Comparison of ENCODE assay signal across 8 cellular contexts in the genomic region with DNA sequence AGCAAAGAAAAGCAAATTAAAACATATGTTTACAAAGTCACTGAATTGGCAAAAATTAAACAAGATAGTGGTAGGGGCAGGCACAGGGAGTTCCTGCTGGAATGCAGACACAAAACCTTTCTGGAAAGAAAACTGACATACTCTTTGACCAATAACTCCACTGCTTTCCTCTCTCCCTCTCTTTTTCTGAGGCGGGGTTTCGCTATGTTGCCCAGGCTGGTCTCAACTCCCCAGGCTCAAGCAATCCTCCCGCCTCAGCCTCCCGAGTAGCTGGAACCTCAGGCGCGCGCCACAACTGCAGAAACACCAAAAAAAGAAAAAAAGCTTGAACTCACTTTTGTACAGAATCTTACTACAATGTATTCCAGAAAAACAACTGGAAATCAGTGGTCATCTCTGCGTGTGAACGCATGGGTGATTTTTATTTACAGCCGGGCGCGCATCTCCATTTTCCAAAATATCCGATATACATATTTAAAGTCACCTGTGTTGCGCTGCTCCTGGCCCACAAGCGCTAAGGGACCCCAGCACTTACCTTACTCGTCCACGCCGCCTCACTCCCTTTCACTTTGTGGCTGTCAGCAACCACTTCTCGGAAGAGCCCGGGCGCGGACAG. TPM values are rescaled to one million over a fixed set of nuclear protein-coding genes. Genes with fewer than 3 reads are reported as not detected.
DNase-seq lines count a peak whose midpoint lies in the region; ATAC-seq and TF ChIP-seq lines count a peak whose summit lies in the region.

No MANE protein-coding gene starts in this region.

- no peaks in the 10 kb centered on the region for H3F3A ChIP-seq in DOHH2 (ENCODE audit: control insufficient read depth, insufficient read depth)

- H3K9me3 Mint-ChIP-seq in activated naive CD8-positive, alpha-beta T cell treated with anti-CD3 and anti-CD28 coated beads for 36 hours, result no peaks in the 10 kb centered on the region

- H3K4me1 ChIP-seq in DOHH2 (ENCODE audit: control insufficient read depth, low read length), result peaks cover 20% of the 10 kb centered on the region
- peaks cover 47% of the 10 kb centered on the region for H3K4me1 ChIP-seq in left ventricle myocardium inferior

- DNase-seq in activated naive CD8-positive, alpha-beta T cell treated with anti-CD3 and anti-CD28 coated beads for 36 hours, result no peak
- DNase-seq in left ventricle myocardium inferior (no peak), pulmonary artery endothelial cell (ENCODE audit: low read depth, low spot score) (peak; percentile 7), NCI-H1930 (lab: John Stamatoyannopoulos, UW) (no peak)

- H3K36me3 ChIP-seq in DOHH2 (ENCODE audit: control insufficient read depth, low read length), result peaks cover 47% of the 10 kb centered on the region
- H3K36me3 ChIP-seq in left ventricle myocardium inferior, result peaks cover 47% of the 10 kb centered on the region

- peak overlapping the region; percentile 86 for H3K4me2 ChIP-seq in DOHH2 (ENCODE audit: low read length)

- no peaks in the 10 kb centered on the region for H3K27me3 Mint-ChIP-seq in activated naive CD8-positive, alpha-beta T cell treated with anti-CD3 and anti-CD28 coated beads for 36 hours

- ATAC-seq in HG03108 (IDR thresholded peaks at IDR 0.05; ENCODE audit: unreplicated experiment) (no peak), HG02623 (IDR thresholded peaks at IDR 0.05; ENCODE audit: unreplicated experiment) (no peak)

- H3K4me3 ChIP-seq in DOHH2 (ENCODE audit: low read length) (peak overlapping the region; percentile 80), left ventricle myocardium inferior (peak overlapping the region; percentile 85)

- H3K36me3 Mint-ChIP-seq in activated naive CD8-positive, alpha-beta T cell treated with anti-CD3 and anti-CD28 coated beads for 36 hours, result peaks cover 29% of the 10 kb centered on the region

- no peaks in the 10 kb centered on the region for H3K9me2 ChIP-seq in DOHH2 (replicated peaks; ENCODE audit: control insufficient read depth, low read length)

- H3K27me3 ChIP-seq in DOHH2 (ENCODE audit: control insufficient read depth, low read length) (no peaks in the 10 kb centered on the region), left ventricle myocardium inferior (ENCODE audit: low read depth) (no peaks in the 10 kb centered on the region)

- H3K27ac Mint-ChIP-seq in activated naive CD8-positive, alpha-beta T cell treated with anti-CD3 and anti-CD28 coated beads for 36 hours, result peak overlapping the region; percentile 97

- H4K20me1 ChIP-seq in DOHH2 (ENCODE audit: control insufficient read depth, insufficient read depth, low read depth, low read length), result 0 out of 2 replicates have a peak, but pooled peaks cover 4% of the 10 kb centered on the region

- no peak for TF ChIP-seq RAD21 in Ishikawa (IDR thresholded peaks at IDR 0.05; ENCODE audit: low read depth)

- H3K9me3 ChIP-seq in DOHH2 (ENCODE audit: control insufficient read depth, insufficient read depth, low read length) (no peaks in the 10 kb centered on the region), left ventricle myocardium inferior (replicated peaks) (no peaks in the 10 kb centered on the region)

- intact Hi-C loops in left ventricle myocardium inferior (cut with micrococcal nuclease), result no loop called here

- H3K27ac ChIP-seq in DOHH2 (ENCODE audit: low read depth, low read length), result peak overlapping the region; percentile 11; the same call in 1 of the 2 replicates
- H3K27ac ChIP-seq in left ventricle myocardium inferior (replicated peaks), result peak overlapping the region; percentile 91

- peaks cover 56% of the 10 kb centered on the region for H3K79me2 ChIP-seq in DOHH2 (ENCODE audit: control insufficient read depth, low read length)

- 0 out of 2 replicates have a peak, but pooled peaks have one; percentile 4 for TF ChIP-seq EP300 in Ishikawa (IDR thresholded peaks at IDR 0.05; ENCODE audit: borderline replicate concordance)

- peak overlapping the region; percentile 99 for H3K4me3 Mint-ChIP-seq in activated naive CD8-positive, alpha-beta T cell treated with anti-CD3 and anti-CD28 coated beads for 36 hours

- TF ChIP-seq CTCF in DOHH2 (IDR thresholded peaks at IDR 0.05; ENCODE audit: low read depth, low read length, poor library complexity, severe bottlenecking) (no peak), left ventricle myocardium inferior (IDR thresholded peaks at IDR 0.05; ENCODE audit: borderline replicate concordance) (no peak)

- H3K4me1 Mint-ChIP-seq in activated naive CD8-positive, alpha-beta T cell treated with anti-CD3 and anti-CD28 coated beads for 36 hours, result peaks cover 36% of the 10 kb centered on the region

TF ChIP-seq in Ishikawa, 13 proteins besides CTCF, POLR2A, EP300 and RAD21:
- TF ChIP-seq NFIC (IDR thresholded peaks at IDR 0.05), result no peak
- TF ChIP-seq CREB1 (IDR thresholded peaks at IDR 0.05; ENCODE audit: low read depth), result no peak
- no peak for TF ChIP-seq FOXM1 (IDR thresholded peaks at IDR 0.05; ENCODE audit: borderline replicate concordance, low read depth)
- TF ChIP-seq YY1 (IDR thresholded peaks at IDR 0.05; ENCODE audit: low read depth), result no peak
- TF ChIP-seq, protein P1, sequence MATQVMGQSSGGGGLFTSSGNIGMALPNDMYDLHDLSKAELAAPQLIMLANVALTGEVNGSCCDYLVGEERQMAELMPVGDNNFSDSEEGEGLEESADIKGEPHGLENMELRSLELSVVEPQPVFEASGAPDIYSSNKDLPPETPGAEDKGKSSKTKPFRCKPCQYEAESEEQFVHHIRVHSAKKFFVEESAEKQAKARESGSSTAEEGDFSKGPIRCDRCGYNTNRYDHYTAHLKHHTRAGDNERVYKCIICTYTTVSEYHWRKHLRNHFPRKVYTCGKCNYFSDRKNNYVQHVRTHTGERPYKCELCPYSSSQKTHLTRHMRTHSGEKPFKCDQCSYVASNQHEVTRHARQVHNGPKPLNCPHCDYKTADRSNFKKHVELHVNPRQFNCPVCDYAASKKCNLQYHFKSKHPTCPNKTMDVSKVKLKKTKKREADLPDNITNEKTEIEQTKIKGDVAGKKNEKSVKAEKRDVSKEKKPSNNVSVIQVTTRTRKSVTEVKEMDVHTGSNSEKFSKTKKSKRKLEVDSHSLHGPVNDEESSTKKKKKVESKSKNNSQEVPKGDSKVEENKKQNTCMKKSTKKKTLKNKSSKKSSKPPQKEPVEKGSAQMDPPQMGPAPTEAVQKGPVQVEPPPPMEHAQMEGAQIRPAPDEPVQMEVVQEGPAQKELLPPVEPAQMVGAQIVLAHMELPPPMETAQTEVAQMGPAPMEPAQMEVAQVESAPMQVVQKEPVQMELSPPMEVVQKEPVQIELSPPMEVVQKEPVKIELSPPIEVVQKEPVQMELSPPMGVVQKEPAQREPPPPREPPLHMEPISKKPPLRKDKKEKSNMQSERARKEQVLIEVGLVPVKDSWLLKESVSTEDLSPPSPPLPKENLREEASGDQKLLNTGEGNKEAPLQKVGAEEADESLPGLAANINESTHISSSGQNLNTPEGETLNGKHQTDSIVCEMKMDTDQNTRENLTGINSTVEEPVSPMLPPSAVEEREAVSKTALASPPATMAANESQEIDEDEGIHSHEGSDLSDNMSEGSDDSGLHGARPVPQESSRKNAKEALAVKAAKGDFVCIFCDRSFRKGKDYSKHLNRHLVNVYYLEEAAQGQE (IDR thresholded peaks at IDR 0.05; ENCODE audit: low read depth), result no peak
- TF ChIP-seq ZBTB7A (IDR thresholded peaks at IDR 0.05; ENCODE audit: low read depth), result no peak
- TF ChIP-seq EGR1 (IDR thresholded peaks at IDR 0.05), result no peak

RNA-seq across cellular contexts. Expression of a gene that starts 0.5 kb away (rescaled TPM):
- 10 to 100 TPM; 26.7 to 31.1 TPM for total RNA-seq in activated naive CD8-positive, alpha-beta T cell treated with anti-CD3 and anti-CD28 coated beads for 36 hours
- total RNA-seq in left ventricle myocardium inferior (6.7 TPM), pulmonary artery endothelial cell (4.0 and 9.1 TPM in 2 replicates)

RNA-seq across cellular contexts. Expression of a gene that starts 0.7 kb away (rescaled TPM):
- 10 to 100 TPM; 80.5 to 85.1 TPM for total RNA-seq in activated naive CD8-positive, alpha-beta T cell treated with anti-CD3 and anti-CD28 coated beads for 36 hours
- total RNA-seq in left ventricle myocardium inferior, result 38.7 TPM
- 96.2 and 125 TPM in 2 replicates for total RNA-seq in pulmonary artery endothelial cell

RNA-seq across cellular contexts. Expression of a gene that starts 29.9 kb away (rescaled TPM):
- not detected for total RNA-seq in activated naive CD8-positive, alpha-beta T cell treated with anti-CD3 and anti-CD28 coated beads for 36 hours
- total RNA-seq in left ventricle myocardium inferior (67.8 TPM), pulmonary artery endothelial cell (not detected in 2 replicates)

RNA-seq across cellular contexts. Expression of a gene that starts 38.6 kb away (rescaled TPM):
- not detected for total RNA-seq in activated naive CD8-positive, alpha-beta T cell treated with anti-CD3 and anti-CD28 coated beads for 36 hours
- total RNA-seq in left ventricle myocardium inferior (1.6 TPM), pulmonary artery endothelial cell (not detected in 2 replicates)

Comparison
In these comparisons a context has a peak if more than half of its experiments do, and no peak if none do; other contexts are left out.
1. RNA of a gene that starts 29.9 kb away (total RNA-seq): 67.8 TPM in left ventricle myocardium inferior (single experiment); not detected in activated naive CD8-positive, alpha-beta T cell treated with anti-CD3 and anti-CD28 coated beads for 36 hours and not detected in pulmonary artery endothelial cell; every median in the first group is over 10 times any median in the second.